ENCODE assay signal across 8 cellular contexts in the genomic region with DNA sequence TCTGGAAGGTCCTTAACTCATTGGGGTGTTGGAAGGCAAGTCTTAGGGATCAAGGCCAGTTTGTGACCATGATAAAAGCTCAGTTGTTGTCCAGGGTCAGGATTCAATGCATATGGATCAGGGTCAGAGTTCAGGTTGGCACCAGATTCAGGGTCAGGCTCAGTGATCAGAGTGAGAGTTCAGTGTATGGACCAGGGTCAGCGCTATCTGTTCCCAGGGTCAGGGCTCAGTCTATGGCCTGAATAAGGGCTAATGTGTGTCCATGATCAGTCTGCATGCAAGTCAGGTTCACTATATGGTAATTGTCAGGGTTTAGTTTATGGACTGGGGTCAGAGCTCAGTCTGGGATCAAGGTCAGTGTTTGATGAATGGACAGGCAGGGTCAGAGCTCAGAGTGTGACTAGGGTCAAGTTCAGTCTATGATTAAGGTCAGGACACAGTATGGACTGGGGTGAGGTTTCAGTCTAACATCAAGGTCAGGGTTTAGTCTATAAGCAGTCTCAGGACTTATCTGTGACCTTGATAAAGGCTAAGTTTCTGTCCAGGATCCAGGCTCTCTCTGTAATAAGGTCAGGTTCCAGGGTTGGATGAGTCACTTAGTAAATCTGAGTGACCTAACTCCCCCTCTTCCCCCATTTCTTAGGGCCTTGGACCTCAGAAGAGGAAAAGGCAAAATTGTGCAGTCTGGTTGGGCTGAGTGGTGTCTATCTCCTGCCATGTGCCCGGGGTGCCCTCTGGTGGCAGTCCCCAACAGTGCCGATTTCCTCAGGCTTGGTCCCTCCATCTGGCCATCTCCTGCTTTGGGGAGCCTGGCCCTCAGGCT. TPM values are rescaled to one million over a fixed set of nuclear protein-coding genes. Genes with fewer than 3 reads are reported as not detected.
DNase-seq lines count a peak whose midpoint lies in the region; ATAC-seq, FAIRE-seq and TF ChIP-seq lines count a peak whose summit lies in the region.

No MANE protein-coding gene starts in this region.

- H3K79me2 ChIP-seq in astrocyte (ENCODE audit: insufficient read depth, low read length) (no peaks in the 10 kb centered on the region), hepatocyte (no peaks in the 10 kb centered on the region), smooth muscle cell (ENCODE audit: low read depth) (no peaks in the 10 kb centered on the region)

- H3K9me3 Mint-ChIP-seq in astrocyte (ENCODE audit: unreplicated experiment): peaks cover 2% of the 10 kb centered on the region

- H3K9me2 ChIP-seq in hepatocyte (replicated peaks; ENCODE audit: insufficient read depth): no peaks in the 10 kb centered on the region

- H3K4me2 ChIP-seq in astrocyte (ENCODE audit: low read length) (no peak overlapping the region), hepatocyte (no peak overlapping the region), smooth muscle cell (no peak overlapping the region)

- H2AFZ ChIP-seq in astrocyte (ENCODE audit: low read depth, low read length) (no peak overlapping the region), hepatocyte (no peak overlapping the region), smooth muscle cell (ENCODE audit: low read depth) (no peak overlapping the region)

- 26% methylated on average over 3 of the region's 3 CpGs for WGBS in hepatocyte (ENCODE audit: low lambda C conversion rate, missing lambda C conversion rate)
- 30% methylated on average over 3 of the region's 3 CpGs for WGBS in smooth muscle cell (ENCODE audit: low lambda C conversion rate)

- H3K9me3 ChIP-seq in astrocyte (ENCODE audit: insufficient read depth, low read depth, low read length) (no peaks in the 10 kb centered on the region), hepatocyte (ENCODE audit: low read depth) (no peaks in the 10 kb centered on the region), smooth muscle cell (replicated peaks; ENCODE audit: low read depth) (no peaks in the 10 kb centered on the region)

- H3K4me1 ChIP-seq in astrocyte (ENCODE audit: insufficient read depth, low read length) (peaks cover 3% of the 10 kb centered on the region), hepatocyte (ENCODE audit: insufficient read depth) (peaks cover 4% of the 10 kb centered on the region), smooth muscle cell (ENCODE audit: low read depth) (peaks cover 12% of the 10 kb centered on the region)

- H3K36me3 ChIP-seq in astrocyte (ENCODE audit: insufficient read depth, low read length) (no peaks in the 10 kb centered on the region), hepatocyte (replicated peaks; ENCODE audit: insufficient read depth, low read depth) (no peaks in the 10 kb centered on the region), smooth muscle cell (ENCODE audit: low read depth) (no peaks in the 10 kb centered on the region)

- H3K4me3 ChIP-seq in astrocyte (ENCODE audit: insufficient read depth, low read depth, low read length) (no peak overlapping the region), hepatocyte (no peak overlapping the region), smooth muscle cell (no peak overlapping the region)

- H3F3A ChIP-seq in smooth muscle cell (ENCODE audit: low read depth): no peaks in the 10 kb centered on the region

- H3K36me3 Mint-ChIP-seq in astrocyte (ENCODE audit: low read depth, unreplicated experiment): peaks cover 3% of the 10 kb centered on the region

- H3K27me3 Mint-ChIP-seq in astrocyte (ENCODE audit: low read depth, unreplicated experiment): peaks cover 69% of the 10 kb centered on the region

- H3K4me1 Mint-ChIP-seq in astrocyte (ENCODE audit: low read depth, unreplicated experiment): peaks cover 10% of the 10 kb centered on the region

- no peak for FAIRE-seq in astrocyte (lab: Jason Lieb, UNC)

- no peak overlapping the region for H3K9ac ChIP-seq in astrocyte (ENCODE audit: low read length)
- H3K9ac ChIP-seq in smooth muscle cell (ENCODE audit: low read depth): no peak overlapping the region

- TF ChIP-seq CTCF in C4-2B (conservative IDR thresholded peaks at IDR 0.05) (peak; percentile 98), astrocyte (IDR thresholded peaks at IDR 0.05; ENCODE audit: insufficient read depth, low read depth, low read length) (peak; percentile 93), hepatocyte (IDR thresholded peaks at IDR 0.05; ENCODE audit: poor library complexity) (peak; percentile 79), smooth muscle cell (IDR thresholded peaks at IDR 0.05; ENCODE audit: borderline replicate concordance, insufficient read depth, poor library complexity, severe bottlenecking) (peak; percentile 88)

- peak; percentile 70 for ATAC-seq in GM19351 (IDR thresholded peaks at IDR 0.05; ENCODE audit: unreplicated experiment)

- no peaks in the 10 kb centered on the region for H4K20me1 ChIP-seq in astrocyte (ENCODE audit: insufficient read depth, low read length)
- no peaks in the 10 kb centered on the region for H4K20me1 ChIP-seq in hepatocyte (ENCODE audit: insufficient read depth, poor library complexity, severe bottlenecking)
- no peaks in the 10 kb centered on the region for H4K20me1 ChIP-seq in smooth muscle cell (ENCODE audit: low read depth)

- no peak overlapping the region for H3K27ac Mint-ChIP-seq in astrocyte (ENCODE audit: unreplicated experiment)

- H3K4me3 Mint-ChIP-seq in astrocyte (ENCODE audit: unreplicated experiment): no peak overlapping the region

- DNase-seq in NCI-H1105 treated with DMSO at 0.1 percent for 48 hours (lab: John Stamatoyannopoulos, UW) (peak; percentile 69), T-helper 9 cell (peak; percentile 64), astrocyte (ENCODE audit: low read depth) (no peak), hepatocyte (ENCODE audit: low spot score) (peak; percentile 86), smooth muscle cell (lab: John Stamatoyannopoulos, UW; ENCODE audit: unreplicated experiment) (peak; percentile 49), mesenteric fat pad (ENCODE audit: low spot score) (no peak)

- H3K27ac ChIP-seq in C4-2B (no peak overlapping the region), astrocyte (ENCODE audit: low read depth, low read length) (no peak overlapping the region), hepatocyte (no peak overlapping the region), smooth muscle cell (ENCODE audit: low read depth) (no peak overlapping the region)

- H3K27me3 ChIP-seq in astrocyte (ENCODE audit: insufficient read depth, low read length): peaks cover 39% of the 10 kb centered on the region
- H3K27me3 ChIP-seq in hepatocyte: peaks cover 58% of the 10 kb centered on the region
- peaks cover 81% of the 10 kb centered on the region for H3K27me3 ChIP-seq in smooth muscle cell (ENCODE audit: low read depth)

RNA-seq across cellular contexts. Expression of gene KNCN, which starts 23.8 kb away (rescaled TPM):
- total RNA-seq in astrocyte (not detected in 2 replicates), hepatocyte (not detected in 2 replicates), smooth muscle cell (not detected in 2 replicates), mesenteric fat pad (not detected)
- polyA plus RNA-seq in hepatocyte (not detected in 2 replicates), smooth muscle cell (not detected in 2 replicates)

RNA-seq across cellular contexts. Expression of gene DMBX1, which starts 38.0 kb away (rescaled TPM):
- total RNA-seq in astrocyte: 0.07 and 0.29 TPM in 2 replicates
- not detected in 2 replicates for total RNA-seq in hepatocyte
- 0.32 TPM in 1 of 2 replicates, not detected in the other for polyA plus RNA-seq in hepatocyte
- total RNA-seq in smooth muscle cell: not detected in 2 replicates
- polyA plus RNA-seq in smooth muscle cell: not detected in 2 replicates
- total RNA-seq in mesenteric fat pad: 0.45 TPM

Comparison
In these comparisons a context has a peak if more than half of its experiments do, and no peak if none do; other contexts are left out.
1. DNase-seq: peak in NCI-H1105 treated with DMSO at 0.1 percent for 48 hours (single experiment), T-helper 9 cell (single experiment), hepatocyte (single experiment) and smooth muscle cell (single experiment); none in astrocyte (single experiment) and mesenteric fat pad (single experiment).
2. Peak in every context shown above with its lines, with median percentiles within 50 percentile points of each other: CTCF ChIP-seq.